ENCODE assay signal across 14 cellular contexts in the genomic region with DNA sequence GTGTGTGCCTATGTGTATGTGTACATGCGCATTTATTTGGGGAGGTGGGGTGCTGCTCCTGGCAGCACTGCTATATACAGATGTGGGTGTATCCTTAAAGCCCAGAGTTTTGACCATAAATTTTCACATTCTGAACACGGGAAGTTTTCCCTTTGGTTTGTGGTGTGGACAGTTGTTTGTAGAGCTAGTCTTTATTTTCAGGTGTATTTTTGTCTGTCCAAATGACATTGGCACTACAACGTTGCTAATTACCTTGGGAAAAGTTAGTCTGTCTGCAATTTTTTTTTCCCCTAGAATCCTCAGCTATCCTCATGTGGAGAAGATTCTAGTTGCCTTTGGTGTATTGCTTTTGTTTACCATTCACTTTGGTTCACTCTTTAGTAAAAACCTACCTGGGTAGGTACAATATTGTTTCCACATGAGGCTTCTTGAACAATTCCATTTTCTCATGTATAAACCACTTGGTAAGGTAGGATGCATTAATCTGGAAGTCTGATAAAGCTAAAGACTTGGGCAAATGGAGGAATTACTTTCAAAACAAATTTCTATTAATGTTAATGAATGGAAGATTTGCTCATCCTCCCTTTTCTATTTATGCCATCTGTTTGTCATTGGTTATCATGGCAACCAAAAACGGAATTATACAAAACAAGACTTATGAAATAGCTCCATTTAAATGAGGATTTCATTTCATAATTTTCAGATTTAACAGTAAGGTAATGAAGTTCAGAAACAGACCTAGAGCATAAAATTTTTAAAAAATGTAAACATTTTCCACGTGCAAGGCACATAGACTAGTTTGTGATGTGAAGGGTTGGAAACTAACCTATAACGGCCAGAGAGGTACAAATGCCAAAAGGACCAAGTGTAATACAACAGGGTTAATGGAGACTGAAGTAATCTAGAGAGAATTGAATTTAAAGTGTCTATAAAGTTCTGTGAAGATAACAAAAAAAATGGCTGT. TPM values are rescaled to one million over a fixed set of nuclear protein-coding genes. Genes with fewer than 3 reads are reported as not detected.
DNase-seq lines count a peak whose midpoint lies in the region; ATAC-seq and TF ChIP-seq lines count a peak whose summit lies in the region.
"Had no signal": no experiment of that assay in that cellular context is flagged by ENCODE, and none has a peak within 500 bp of the region (broad histone marks: within the 10 kb centered on the region; RNA-seq: fewer than 3 reads in every experiment).

No MANE protein-coding gene starts in this region.

- TF ChIP-seq CTCF in brain microvascular endothelial cell (IDR thresholded peaks at IDR 0.05; ENCODE audit: low read depth, low read length, missing control alignments) (no peak), tibial artery (IDR thresholded peaks at IDR 0.05) (no peak)

- H3K27me3 ChIP-seq in brain microvascular endothelial cell (replicated peaks), result no peaks in the 10 kb centered on the region
- no peaks in the 10 kb centered on the region for H3K27me3 ChIP-seq in tibial artery
- H3K27me3 ChIP-seq in Karpas-422 (ENCODE audit: low read length), result no peaks in the 10 kb centered on the region
- H3K27me3 ChIP-seq: SJCRH30 had no signal

- peak overlapping the region; percentile 47 for H3K27ac ChIP-seq in brain microvascular endothelial cell
- peak overlapping the region; percentile 94 to 96 for H3K27ac ChIP-seq in tibial artery
- H3K27ac ChIP-seq in Karpas-422 (ENCODE audit: low read length), result no peak overlapping the region
- H3K27ac ChIP-seq: SJCRH30 had no signal

- peak; percentile 48 for DNase-seq in HT-29 (ENCODE audit: low spot score)
- peak; percentile 77 for DNase-seq in brain microvascular endothelial cell
- DNase-seq in kidney tubule cell (ENCODE audit: low spot score), result peak; percentile 42
- no peak for DNase-seq in tibial artery
- DNase-seq in iPS-NIHi7 (ENCODE audit: extremely low spot score), result no peak
- DNase-seq in Karpas-422, result no peak
- DNase-seq: activated CD4-positive, alpha-beta memory T cell treated with anti-CD3 and anti-CD28 coated beads for 36 hours; activated naive CD8-positive, alpha-beta T cell treated with anti-CD3 and anti-CD28 coated beads, Interleukin-2, amount 50 U/mL, for 24 hours; DND-41; stimulated activated CD4-positive, alpha-beta T cell treated with anti-CD3 and anti-CD28 coated beads, Interleukin-15, amount 100 ng/mL, for 24 hours; stimulated activated naive CD4-positive, alpha-beta T cell had no signal

- in situ Hi-C loops in brain microvascular endothelial cell (cut with HindIII; ENCODE audit: low pct_ligation_motif_present, low sequenced_read_pairs), result no loop called here

- no peak overlapping the region for H3K9ac ChIP-seq in Karpas-422 (ENCODE audit: low read length)

- H3K9me2 ChIP-seq in Karpas-422 (replicated peaks; ENCODE audit: insufficient read depth, low read length), result no peaks in the 10 kb centered on the region

- H3K9me3 ChIP-seq in tibial artery (no peaks in the 10 kb centered on the region), Karpas-422 (ENCODE audit: low read length) (no peaks in the 10 kb centered on the region)
- H3K9me3 ChIP-seq: SJCRH30 had no signal

- intact Hi-C loops in tibial artery (cut with DNase I; ENCODE audit: low total_unique reads), result no loop called here

- ATAC-seq in GM18868 (IDR thresholded peaks at IDR 0.05; ENCODE audit: unreplicated experiment) (no peak), HG02763 (IDR thresholded peaks at IDR 0.05; ENCODE audit: unreplicated experiment) (no peak)
- ATAC-seq: activated naive CD8-positive, alpha-beta T cell treated with anti-CD3 and anti-CD28 coated beads, Interleukin-2, amount 50 U/mL, for 24 hours had no signal

- H3K4me1 ChIP-seq in tibial artery (peaks cover 0 to 25% (median 12%) of the 10 kb centered on the region in 4 donors), Karpas-422 (ENCODE audit: low read length) (peaks cover 5% of the 10 kb centered on the region)

- no peaks in the 10 kb centered on the region for H4K20me1 ChIP-seq in Karpas-422 (ENCODE audit: insufficient read depth, low read depth, low read length)

- H2AFZ ChIP-seq in Karpas-422 (ENCODE audit: low read length), result no peak overlapping the region

- H3K4me2 ChIP-seq in Karpas-422 (ENCODE audit: low read depth, low read length, poor library complexity, severe bottlenecking), result no peak overlapping the region

- H3K4me3 ChIP-seq in brain microvascular endothelial cell (ENCODE audit: low read depth, low read length) (peak overlapping the region; percentile 92), tibial artery (peak overlapping the region; percentile 89), Karpas-422 (ENCODE audit: low read length) (no peak overlapping the region)
- H3K4me3 ChIP-seq: SJCRH30 had no signal

- no peaks in the 10 kb centered on the region for H3K79me2 ChIP-seq in Karpas-422 (ENCODE audit: low read length)

- H3K36me3 ChIP-seq in brain microvascular endothelial cell (replicated peaks) (peaks cover 18% of the 10 kb centered on the region), tibial artery (peaks cover 5 to 15% (median 14%) of the 10 kb centered on the region in 3 donors), Karpas-422 (ENCODE audit: insufficient read depth, low read length) (no peaks in the 10 kb centered on the region)

RNA-seq across cellular contexts. Expression of gene CCN2, which starts 3.9 kb away (rescaled TPM):
- 29.2 and 32.8 TPM in 2 replicates for total RNA-seq in HT-29 (2014; rRNA removed; shearing (Covaris generic))
- not detected in 2 replicates for total RNA-seq in Karpas-422 (2014; rRNA removed; shearing (Covaris generic); ENCODE audit: low replicate concordance)
- total RNA-seq: activated CD4-positive, alpha-beta memory T cell treated with anti-CD3 and anti-CD28 coated beads for 36 hours had no signal

Comparison
In these comparisons a context has a peak if more than half of its experiments do, and no peak if none do; other contexts are left out.
1. DNase-seq: peak in HT-29 (single experiment), brain microvascular endothelial cell (single experiment) and kidney tubule cell (single experiment); none in tibial artery (0 of 2), iPS-NIHi7 (single experiment) and Karpas-422 (single experiment).
2. RNA of gene CCN2, which starts 3.9 kb away (total RNA-seq): 29.2 to 32.8 TPM in HT-29; not detected in Karpas-422; every median in the first group is over 10 times any median in the second.